8 cellular contexts compared by ENCODE assay signal in genomic region chr1:165851034-165851658, GRCh38. TPM values are rescaled to one million over a fixed set of nuclear protein-coding genes. Genes with fewer than 3 reads are reported as not detected.
DNase-seq lines count a peak whose midpoint lies in the region; ATAC-seq lines count a peak whose summit lies in the region.

No MANE protein-coding gene starts in this region.

- no peak overlapping the region for H3K4me3 Mint-ChIP-seq in activated naive CD4-positive, alpha-beta T cell treated with anti-CD3 and anti-CD28 coated beads for 36 hours
- peak overlapping the region; percentile 57 for H3K4me3 Mint-ChIP-seq in T-helper 17 cell
- peak overlapping the region in 9 of 10 donors; percentile 1 to 71 (median 33) for H3K4me3 Mint-ChIP-seq in naive thymus-derived CD4-positive, alpha-beta T cell

- POLR2A ChIA-PET in naive thymus-derived CD4-positive, alpha-beta T cell (lab: Charles Lee), result interaction anchor here (0.6 kb wide), 1 partner anchor 12 kb away, joined by 3 read pairs; no protein-coding TSS in a partner anchor

- intact Hi-C loops in activated naive CD4-positive, alpha-beta T cell treated with anti-CD3 and anti-CD28 coated beads for 36 hours (cut with micrococcal nuclease), result no loop called here
- intact Hi-C loops in naive thymus-derived CD4-positive, alpha-beta T cell (cut with micrococcal nuclease), result no loop called here
- intact Hi-C loops in sciatic nerve (cut with DNase I), result no loop called here

- H3K9me3 Mint-ChIP-seq in activated naive CD4-positive, alpha-beta T cell treated with anti-CD3 and anti-CD28 coated beads, Interleukin-2, amount 50 U/mL, for 72 hours, result peaks cover 0 to 8% of the 10 kb centered on the region in 2 donors
- H3K9me3 Mint-ChIP-seq in activated naive CD4-positive, alpha-beta T cell treated with anti-CD3 and anti-CD28 coated beads for 36 hours, result peaks cover 1% of the 10 kb centered on the region
- no peaks in the 10 kb centered on the region for H3K9me3 Mint-ChIP-seq in naive thymus-derived CD4-positive, alpha-beta T cell

- no peaks in the 10 kb centered on the region for H3K27me3 ChIP-seq in naive thymus-derived CD4-positive, alpha-beta T cell (ENCODE audit: control insufficient read depth in 2 of 2, insufficient read depth in 2 of 2, low read length in 2 of 2)

- H3K27me3 Mint-ChIP-seq in activated naive CD4-positive, alpha-beta T cell treated with anti-CD3 and anti-CD28 coated beads for 36 hours (ENCODE audit: low read depth), result no peaks in the 10 kb centered on the region
- H3K27me3 Mint-ChIP-seq in T-helper 17 cell, result no peaks in the 10 kb centered on the region
- peaks cover 0 to 4% (median 0%) of the 10 kb centered on the region in 5 donors for H3K27me3 Mint-ChIP-seq in naive thymus-derived CD4-positive, alpha-beta T cell

- no peak overlapping the region for H3K27ac ChIP-seq in naive thymus-derived CD4-positive, alpha-beta T cell (ENCODE audit: low read depth, low read length)

- peaks cover 5 to 7% of the 10 kb centered on the region in 2 donors for H3K4me1 ChIP-seq in naive thymus-derived CD4-positive, alpha-beta T cell (ENCODE audit: control insufficient read depth in 2 of 2, insufficient read depth in 2 of 2, low read length in 2 of 2)

- H3K36me3 Mint-ChIP-seq in activated naive CD4-positive, alpha-beta T cell treated with anti-CD3 and anti-CD28 coated beads, Interleukin-2, amount 50 U/mL, for 72 hours, result peaks cover 0 to 14% of the 10 kb centered on the region in 2 donors
- H3K36me3 Mint-ChIP-seq in activated naive CD4-positive, alpha-beta T cell treated with anti-CD3 and anti-CD28 coated beads for 36 hours (ENCODE audit: low read depth), result peaks cover 11% of the 10 kb centered on the region
- no peaks in the 10 kb centered on the region for H3K36me3 Mint-ChIP-seq in T-helper 17 cell (ENCODE audit: low read depth)
- peaks cover 0 to 11% (median 3%) of the 10 kb centered on the region in 5 donors for H3K36me3 Mint-ChIP-seq in naive thymus-derived CD4-positive, alpha-beta T cell

- no peak overlapping the region for H3K27ac Mint-ChIP-seq in activated naive CD4-positive, alpha-beta T cell treated with anti-CD3 and anti-CD28 coated beads, Interleukin-2, amount 50 U/mL, for 72 hours
- H3K27ac Mint-ChIP-seq in activated naive CD4-positive, alpha-beta T cell treated with anti-CD3 and anti-CD28 coated beads for 36 hours, result no peak overlapping the region
- no peak overlapping the region for H3K27ac Mint-ChIP-seq in T-helper 17 cell
- H3K27ac Mint-ChIP-seq in naive thymus-derived CD4-positive, alpha-beta T cell, result peak overlapping the region in 2 of 9 donors; percentile 47 to 64

- H3K9me3 ChIP-seq in T-helper 17 cell (ENCODE audit: control insufficient read depth, low read length, poor library complexity, severe bottlenecking), result no peaks in the 10 kb centered on the region
- no peaks in the 10 kb centered on the region for H3K9me3 ChIP-seq in naive thymus-derived CD4-positive, alpha-beta T cell (ENCODE audit: control insufficient read depth in 2 of 3, low read length in 3 of 3)

- H3K4me3 ChIP-seq in naive thymus-derived CD4-positive, alpha-beta T cell (ENCODE audit: low read length), result no peak overlapping the region

- CTCF ChIA-PET in activated naive CD4-positive, alpha-beta T cell treated with anti-CD3 and anti-CD28 coated beads for 36 hours (lab: Charles Lee), result no interaction called here
- CTCF ChIA-PET in naive thymus-derived CD4-positive, alpha-beta T cell (lab: Charles Lee), result no interaction called here

- DNase-seq in activated naive CD4-positive, alpha-beta T cell treated with anti-CD3 and anti-CD28 coated beads, Interleukin-2, amount 50 U/mL, for 72 hours (ENCODE audit: low spot score in 2 of 2), result no peak
- no peak for DNase-seq in activated naive CD4-positive, alpha-beta T cell treated with anti-CD3 and anti-CD28 coated beads for 36 hours
- DNase-seq in T-helper 17 cell (no peak), sciatic nerve (ENCODE audit: low spot score) (no peak), amygdala (lab: John Stamatoyannopoulos, UW) (no peak), NCI-H187 treated with DMSO at 0.1 percent for 48 hours (lab: John Stamatoyannopoulos, UW) (no peak)
- DNase-seq in naive thymus-derived CD4-positive, alpha-beta T cell, result no peak

- H3K36me3 ChIP-seq in naive thymus-derived CD4-positive, alpha-beta T cell (ENCODE audit: control insufficient read depth in 2 of 3, insufficient read depth in 3 of 3, low read length in 3 of 3), result no peaks in the 10 kb centered on the region

- H3K4me1 Mint-ChIP-seq in activated naive CD4-positive, alpha-beta T cell treated with anti-CD3 and anti-CD28 coated beads for 36 hours (ENCODE audit: low read depth), result peaks cover 16% of the 10 kb centered on the region
- H3K4me1 Mint-ChIP-seq in T-helper 17 cell, result peaks cover 25% of the 10 kb centered on the region
- peaks cover 11 to 60% (median 13%) of the 10 kb centered on the region in 7 donors for H3K4me1 Mint-ChIP-seq in naive thymus-derived CD4-positive, alpha-beta T cell

- ATAC-seq in activated naive CD4-positive, alpha-beta T cell treated with anti-CD3 and anti-CD28 coated beads, Interleukin-2, amount 50 U/mL, for 72 hours, result peak; percentile 53 to 55
- peak; percentile 56 for ATAC-seq in HG03196 (IDR thresholded peaks at IDR 0.05; ENCODE audit: unreplicated experiment)
- ATAC-seq in T-helper 17 cell, result peak; percentile 40
- peak; percentile 56 for ATAC-seq in naive thymus-derived CD4-positive, alpha-beta T cell
- ATAC-seq in sciatic nerve, result no peak

RNA-seq across cellular contexts. Expression of gene UCK2, which starts 23.7 kb away (rescaled TPM):
- 10 to 100 TPM; 37.0 to 61.6 TPM for total RNA-seq in activated naive CD4-positive, alpha-beta T cell treated with anti-CD3 and anti-CD28 coated beads, Interleukin-2, amount 50 U/mL, for 72 hours
- total RNA-seq in activated naive CD4-positive, alpha-beta T cell treated with anti-CD3 and anti-CD28 coated beads for 36 hours, result 10 to 100 TPM; 58.8 to 61.5 TPM
- 1 to 10 TPM; 3.3 to 5.6 TPM for total RNA-seq in T-helper 17 cell
- 10 to 100 TPM in 1 of 5 experiments, 1 to 10 TPM in 2, under 1 TPM in 2; 0.89 to 32.7 (median 1.2) TPM for total RNA-seq in naive thymus-derived CD4-positive, alpha-beta T cell
- polyA plus RNA-seq in naive thymus-derived CD4-positive, alpha-beta T cell, result 1 to 10 TPM; 1.0 to 1.2 TPM
- total RNA-seq in sciatic nerve, result 28.1 TPM
